20 cellular contexts compared by ENCODE assay signal in genomic region chr22:23530106-23530505, GRCh38. TPM values are rescaled to one million over a fixed set of nuclear protein-coding genes. Genes with fewer than 3 reads are reported as not detected.
"Had no signal": no experiment of that assay in that cellular context is flagged by ENCODE, and none has a peak within 500 bp of the region (broad histone marks: within the 10 kb centered on the region; RNA-seq: fewer than 3 reads in every experiment).

No MANE protein-coding gene starts in this region.

- H3K27ac Mint-ChIP-seq: activated CD4-positive, alpha-beta T cell treated with anti-CD3 and anti-CD28 coated beads, Interleukin-2, amount 10 ng/mL, durations not matched to agents 7 days and 5 days; activated naive CD4-positive, alpha-beta T cell treated with anti-CD3 and anti-CD28 coated beads for 36 hours; activated naive CD8-positive, alpha-beta T cell treated with anti-CD3 and anti-CD28 coated beads, Interleukin-2, amount 50 U/mL, for 24 hours; effector memory CD8-positive, alpha-beta T cell had no signal

- H3K27ac ChIP-seq: breast epithelium, gastrocnemius medialis, heart left ventricle, pancreas, tibial nerve had no signal

- ATAC-seq: effector memory CD8-positive, alpha-beta T cell; gastrocnemius medialis; heart left ventricle; left cardiac atrium; pancreas had no signal

- H3K4me1 Mint-ChIP-seq: activated CD4-positive, alpha-beta T cell treated with anti-CD3 and anti-CD28 coated beads, Interleukin-2, amount 10 ng/mL, durations not matched to agents 7 days and 5 days; activated naive CD8-positive, alpha-beta T cell treated with anti-CD3 and anti-CD28 coated beads, Interleukin-2, amount 50 U/mL, for 24 hours had no signal

- H3K36me3 ChIP-seq: breast epithelium, gastrocnemius medialis, heart left ventricle, pancreas, tibial nerve had no signal

- H3K4me1 ChIP-seq: breast epithelium, gastrocnemius medialis, pancreas had no signal

- DNase-seq: activated CD4-positive, alpha-beta T cell treated with anti-CD3 and anti-CD28 coated beads, Interleukin-2, amount 10 ng/mL, durations not matched to agents 7 days and 5 days; activated CD8-positive, alpha-beta memory T cell treated with anti-CD3 and anti-CD28 coated beads for 24 hours; activated naive CD4-positive, alpha-beta T cell treated with anti-CD3 and anti-CD28 coated beads for 36 hours; activated naive CD8-positive, alpha-beta T cell treated with anti-CD3 and anti-CD28 coated beads, Interleukin-2, amount 50 U/mL, for 24 hours; activated T-cell treated with anti-CD3 and anti-CD28 coated beads for 4 hours; dermis blood vessel endothelial cell; effector memory CD8-positive, alpha-beta T cell; gastrocnemius medialis; left cardiac atrium; stimulated activated CD4-positive, alpha-beta T cell treated with anti-CD3 and anti-CD28 coated beads, Interleukin-2, amount 100 ng/mL, for 48 hours; stimulated activated naive CD4-positive, alpha-beta T cell had no signal

- H3K27me3 Mint-ChIP-seq: activated CD4-positive, alpha-beta T cell treated with anti-CD3 and anti-CD28 coated beads, Interleukin-2, amount 10 ng/mL, durations not matched to agents 7 days and 5 days had no signal

- H3K9me3 ChIP-seq: breast epithelium, gastrocnemius medialis, heart left ventricle, pancreas, tibial nerve had no signal

- H3K9me3 Mint-ChIP-seq: activated CD4-positive, alpha-beta T cell treated with anti-CD3 and anti-CD28 coated beads, Interleukin-2, amount 10 ng/mL, durations not matched to agents 7 days and 5 days; activated naive CD4-positive, alpha-beta T cell treated with anti-CD3 and anti-CD28 coated beads for 36 hours; activated naive CD8-positive, alpha-beta T cell treated with anti-CD3 and anti-CD28 coated beads, Interleukin-2, amount 50 U/mL, for 24 hours; effector memory CD8-positive, alpha-beta T cell had no signal

- H3K27me3 ChIP-seq: breast epithelium, gastrocnemius medialis, heart left ventricle, pancreas, tibial nerve had no signal

- H3K4me3 ChIP-seq: breast epithelium, gastrocnemius medialis, heart left ventricle, pancreas, tibial nerve had no signal

- H3K4me3 Mint-ChIP-seq: activated CD4-positive, alpha-beta T cell treated with anti-CD3 and anti-CD28 coated beads, Interleukin-2, amount 10 ng/mL, durations not matched to agents 7 days and 5 days; activated naive CD4-positive, alpha-beta T cell treated with anti-CD3 and anti-CD28 coated beads for 36 hours; activated naive CD8-positive, alpha-beta T cell treated with anti-CD3 and anti-CD28 coated beads, Interleukin-2, amount 50 U/mL, for 24 hours; effector memory CD8-positive, alpha-beta T cell had no signal

RNA-seq across cellular contexts. Expression of gene IGLL1, which starts 50.0 kb away (rescaled TPM):
- total RNA-seq: activated CD4-positive, alpha-beta T cell treated with anti-CD3 and anti-CD28 coated beads, Interleukin-2, amount 10 ng/mL, durations not matched to agents 7 days and 5 days; activated naive CD4-positive, alpha-beta T cell treated with anti-CD3 and anti-CD28 coated beads for 36 hours; aorta; breast epithelium; cerebellum; dermis blood vessel endothelial cell; epithelial cell of proximal tubule; gastrocnemius medialis; heart left ventricle; left cardiac atrium; pancreas; subcutaneous adipose tissue; tibial nerve had no signal
- polyA plus RNA-seq: aorta, heart left ventricle, neural cell had no signal
